ENCODE assay signal across 17 cellular contexts in genomic region chr10:7967035-7967434, GRCh38.
DNase-seq lines count a peak whose midpoint lies in the region; ATAC-seq, FAIRE-seq and TF ChIP-seq lines count a peak whose summit lies in the region.
"Had no signal": no experiment of that assay in that cellular context is flagged by ENCODE, and none has a peak within 500 bp of the region (broad histone marks: within the 10 kb centered on the region; RNA-seq: fewer than 3 reads in every experiment).

No MANE protein-coding gene starts in this region.

- no peak overlapping the region for H3K27ac ChIP-seq in right atrium auricular region
- no peak overlapping the region for H3K27ac ChIP-seq in keratinocyte (ENCODE audit: control insufficient read depth, insufficient read depth, low read length)
- peak overlapping the region in 3 of 4 donors; percentile 19 to 22 (median 20) for H3K27ac ChIP-seq in gastrocnemius medialis
- H3K27ac ChIP-seq: BLaER1 had no signal

- H3K4me2 ChIP-seq in keratinocyte (ENCODE audit: control insufficient read depth, extremely low read depth, insufficient read depth, low read depth, low read length), result no peak overlapping the region
- H3K4me2 ChIP-seq: BLaER1 had no signal

- H3K9me3 ChIP-seq in right atrium auricular region (no peaks in the 10 kb centered on the region), keratinocyte (ENCODE audit: control insufficient read depth, low read depth, low read length) (no peaks in the 10 kb centered on the region), gastrocnemius medialis (no peaks in the 10 kb centered on the region)

- peak; percentile 32 for FAIRE-seq in keratinocyte (lab: Jason Lieb, UNC)
- FAIRE-seq: H1 had no signal

- H2AFZ ChIP-seq in keratinocyte (ENCODE audit: control insufficient read depth, low read length), result no peak overlapping the region

- no peak overlapping the region for H3K4me3 ChIP-seq in right atrium auricular region
- H3K4me3 ChIP-seq in keratinocyte (ENCODE audit: control insufficient read depth in 2 of 3, extremely low read depth in 1 of 3, insufficient read depth in 2 of 3, low read depth in 1 of 3, low read length in 3 of 3), result no peak overlapping the region
- H3K4me3 ChIP-seq in gastrocnemius medialis, result no peak overlapping the region
- H3K4me3 ChIP-seq: BLaER1 had no signal

- no peak for TF ChIP-seq CTCF in right atrium auricular region (IDR thresholded peaks at IDR 0.05)
- no peak for TF ChIP-seq CTCF in keratinocyte (optimal IDR thresholded peaks at IDR 0.05 in 1 of 3, IDR thresholded peaks at IDR 0.05 in 1 of 3, conservative IDR thresholded peaks at IDR 0.05 in 1 of 3; ENCODE audit: extremely low read depth in 1 of 3, insufficient read depth in 2 of 3, low read length in 3 of 3)
- no peak for TF ChIP-seq CTCF in gastrocnemius medialis (IDR thresholded peaks at IDR 0.05 in 4 of 5, conservative IDR thresholded peaks at IDR 0.05 in 1 of 5)

- no peaks in the 10 kb centered on the region for H3K9me1 ChIP-seq in keratinocyte (ENCODE audit: control insufficient read depth, extremely low read depth, insufficient read depth, low read length)

- H3K79me2 ChIP-seq in keratinocyte (ENCODE audit: control insufficient read depth, insufficient read depth, low read length), result no peaks in the 10 kb centered on the region

- no peaks in the 10 kb centered on the region for H4K20me1 ChIP-seq in keratinocyte (ENCODE audit: control insufficient read depth, extremely low read depth, insufficient read depth, low read length)
- H4K20me1 ChIP-seq: BLaER1 had no signal

- no peaks in the 10 kb centered on the region for H3K4me1 ChIP-seq in right atrium auricular region
- no peaks in the 10 kb centered on the region for H3K4me1 ChIP-seq in keratinocyte (ENCODE audit: control insufficient read depth, extremely low read depth, insufficient read depth, low read length)
- H3K4me1 ChIP-seq in gastrocnemius medialis, result no peaks in the 10 kb centered on the region
- H3K4me1 ChIP-seq: BLaER1 had no signal

- in situ Hi-C loops in gastrocnemius medialis (cut with MboI; ENCODE audit: low sequenced_read_pairs in 4 of 4), result no loop called here

- ATAC-seq in Right ventricle myocardium superior (ENCODE audit: poor library complexity), result peak; percentile 34
- peak; percentile 99 to 100 for ATAC-seq in gastrocnemius medialis
- no peak for ATAC-seq in GM19035 (IDR thresholded peaks at IDR 0.05; ENCODE audit: unreplicated experiment)
- ATAC-seq: CD8-positive, alpha-beta T cell had no signal

- no peak for TF ChIP-seq POLR2A in gastrocnemius medialis (IDR thresholded peaks at IDR 0.05)

- dilution Hi-C loops in keratinocyte (cut with MboI; ENCODE audit: extremely low pct_ligation_motif_present, low sequenced_read_pairs), result no loop called here

- no peak overlapping the region for H3K9ac ChIP-seq in keratinocyte (ENCODE audit: control insufficient read depth, extremely low read depth, insufficient read depth, low read length)
- H3K9ac ChIP-seq: BLaER1 had no signal

- no peak for DNase-seq in Right ventricle myocardium superior
- no peak for DNase-seq in right atrium auricular region (ENCODE audit: low spot score)
- DNase-seq in LHCN-M2 (ENCODE audit: low read depth), result peak; percentile 37
- DNase-seq in keratinocyte (ENCODE audit: low read depth, low spot score), result no peak
- peak; percentile 30 to 66 for DNase-seq in gastrocnemius medialis
- DNase-seq in HT-29 (ENCODE audit: low spot score), result no peak
- no peak for DNase-seq in stimulated activated naive CD4-positive, alpha-beta T cell treated with Interleukin-2 at 50 U/mL for 16 hours (lab: John Stamatoyannopoulos, UW)
- DNase-seq: 8988T; Calu3; CD8-positive, alpha-beta T cell; DMS79 treated with DMSO at 0.1 percent for 48 hours; GF-D8; H9; IMR-90 had no signal

- H3K36me3 ChIP-seq in right atrium auricular region (peaks cover 12% of the 10 kb centered on the region), keratinocyte (ENCODE audit: control insufficient read depth in 2 of 2, extremely low read depth in 1 of 2, insufficient read depth in 2 of 2, low read length in 2 of 2) (peaks cover 3 to 7% of the 10 kb centered on the region in 2 experiments), gastrocnemius medialis (peaks cover 2 to 12% of the 10 kb centered on the region in 2 donors)

- H3K27me3 ChIP-seq in right atrium auricular region (no peaks in the 10 kb centered on the region), keratinocyte (ENCODE audit: control insufficient read depth, extremely low read depth, insufficient read depth, low read length) (no peaks in the 10 kb centered on the region), gastrocnemius medialis (no peaks in the 10 kb centered on the region)
- H3K27me3 ChIP-seq: BLaER1 had no signal

- intact Hi-C loops in Right ventricle myocardium superior (cut with DNase I) (no loop called here), gastrocnemius medialis (cut with DNase I; ENCODE audit: low total_unique reads) (loop anchor here (10.0 kb wide), 1 partner anchor 142 kb away; no protein-coding TSS in a partner anchor)

Comparison
In these comparisons a context has a peak if more than half of its experiments do, and no peak if none do; other contexts are left out.
1. DNase-seq: peak in LHCN-M2 (single experiment) and gastrocnemius medialis (2 of 2); none in Right ventricle myocardium superior (single experiment), right atrium auricular region (single experiment), keratinocyte (single experiment), HT-29 (single experiment) and stimulated activated naive CD4-positive, alpha-beta T cell treated with Interleukin-2 at 50 U/mL for 16 hours (single experiment).
2. H3K27ac ChIP-seq: peak in gastrocnemius medialis (3 of 4); none in right atrium auricular region (0 of 2) and keratinocyte (single experiment).